ENCODE assay signal across 1 cellular context in the genomic region with DNA sequence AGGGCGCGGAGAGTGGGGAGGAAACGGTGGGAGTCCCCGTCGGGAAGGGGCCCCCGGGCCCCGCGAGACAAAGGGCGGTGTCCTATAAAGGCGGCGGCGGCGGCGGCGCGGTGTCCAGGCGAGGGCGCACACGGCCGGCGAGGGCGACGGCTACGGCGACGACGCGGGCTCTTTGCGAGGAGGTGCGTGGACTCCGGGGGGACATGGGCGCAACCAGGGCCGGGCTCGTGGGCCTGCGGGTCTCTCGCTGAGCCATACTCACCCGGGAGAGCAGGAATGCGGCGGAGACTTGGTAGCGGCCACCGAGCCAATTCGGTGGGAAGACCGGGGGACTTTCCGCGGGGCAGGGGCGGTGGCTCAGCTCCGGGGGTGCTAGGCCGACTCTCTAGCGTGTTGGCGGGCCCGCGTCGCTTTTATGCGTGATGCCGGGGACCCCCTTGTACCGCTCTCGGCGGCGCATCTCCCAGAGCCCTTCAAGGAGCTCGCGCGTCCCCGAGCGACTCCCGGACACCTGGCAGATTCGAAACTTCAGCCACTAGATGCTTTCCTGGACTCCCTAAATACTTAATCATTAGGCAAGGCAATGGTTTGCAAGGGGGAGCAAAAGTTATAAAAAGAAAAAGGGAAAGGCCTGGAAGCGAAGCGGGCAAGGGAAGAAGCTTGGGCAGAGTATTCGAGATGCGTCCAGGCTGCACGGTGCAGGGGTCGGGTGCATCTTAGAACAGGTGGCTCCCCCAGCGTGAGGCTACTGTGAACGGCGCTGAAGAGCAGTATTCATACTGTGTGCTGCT.
TF ChIP-seq lines count a peak whose summit lies in the region.

No MANE protein-coding gene starts in this region.

TF ChIP-seq in HepG2, 621 proteins besides CTCF, POLR2A, EP300 and RAD21 (continued from another document and continues in another):
- TF ChIP-seq, protein P1, sequence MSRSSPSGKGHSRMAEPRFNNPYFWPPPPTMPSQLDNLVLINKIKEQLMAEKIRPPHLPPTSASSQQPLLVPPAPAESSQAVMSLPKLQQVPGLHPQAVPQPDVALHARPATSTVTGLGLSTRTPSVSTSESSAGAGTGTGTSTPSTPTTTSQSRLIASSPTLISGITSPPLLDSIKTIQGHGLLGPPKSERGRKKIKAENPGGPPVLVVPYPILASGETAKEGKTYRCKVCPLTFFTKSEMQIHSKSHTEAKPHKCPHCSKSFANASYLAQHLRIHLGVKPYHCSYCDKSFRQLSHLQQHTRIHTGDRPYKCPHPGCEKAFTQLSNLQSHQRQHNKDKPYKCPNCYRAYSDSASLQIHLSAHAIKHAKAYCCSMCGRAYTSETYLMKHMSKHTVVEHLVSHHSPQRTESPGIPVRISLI (CRISPR knock-in tag; IDR thresholded peaks at IDR 0.05; ENCODE audit: borderline replicate concordance): no peak
- TF ChIP-seq, protein P2, sequence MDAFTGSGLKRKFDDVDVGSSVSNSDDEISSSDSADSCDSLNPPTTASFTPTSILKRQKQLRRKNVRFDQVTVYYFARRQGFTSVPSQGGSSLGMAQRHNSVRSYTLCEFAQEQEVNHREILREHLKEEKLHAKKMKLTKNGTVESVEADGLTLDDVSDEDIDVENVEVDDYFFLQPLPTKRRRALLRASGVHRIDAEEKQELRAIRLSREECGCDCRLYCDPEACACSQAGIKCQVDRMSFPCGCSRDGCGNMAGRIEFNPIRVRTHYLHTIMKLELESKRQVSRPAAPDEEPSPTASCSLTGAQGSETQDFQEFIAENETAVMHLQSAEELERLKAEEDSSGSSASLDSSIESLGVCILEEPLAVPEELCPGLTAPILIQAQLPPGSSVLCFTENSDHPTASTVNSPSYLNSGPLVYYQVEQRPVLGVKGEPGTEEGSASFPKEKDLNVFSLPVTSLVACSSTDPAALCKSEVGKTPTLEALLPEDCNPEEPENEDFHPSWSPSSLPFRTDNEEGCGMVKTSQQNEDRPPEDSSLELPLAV (CRISPR knock-in tag; conservative IDR thresholded peaks at IDR 0.05; ENCODE audit: low read depth): no peak
- TF ChIP-seq ATF3 (CRISPR knock-in tag; IDR thresholded peaks at IDR 0.05): no peak; the same call in 1 of the 2 replicates
- TF ChIP-seq FLYWCH1 (CRISPR knock-in tag; IDR thresholded peaks at IDR 0.05): 0 out of 2 replicates have a peak, but pooled peaks have one; percentile 68
- no peak for TF ChIP-seq NFKBIZ (CRISPR knock-in tag; IDR thresholded peaks at IDR 0.05)
- no peak for TF ChIP-seq CBX2 (IDR thresholded peaks at IDR 0.05; ENCODE audit: low read depth, low read length)
- TF ChIP-seq CBX2 (CRISPR knock-in tag; IDR thresholded peaks at IDR 0.05; ENCODE audit: low read depth): 0 out of 2 replicates have a peak, but pooled peaks have one; percentile 42
- peak; percentile 33; the same call in 1 of the 2 replicates for TF ChIP-seq CENPT (CRISPR knock-in tag; IDR thresholded peaks at IDR 0.05; ENCODE audit: low read depth)
- TF ChIP-seq SALL1 (CRISPR knock-in tag; IDR thresholded peaks at IDR 0.05): peak; percentile 59
- TF ChIP-seq MIER2 (CRISPR knock-in tag; IDR thresholded peaks at IDR 0.05): no peak
- TF ChIP-seq ZFP37 (CRISPR knock-in tag; IDR thresholded peaks at IDR 0.05; ENCODE audit: borderline replicate concordance): peak; percentile 47; the same call in 1 of the 2 replicates
- no peak for TF ChIP-seq ZNF850 (CRISPR knock-in tag; conservative IDR thresholded peaks at IDR 0.05)
- 0 out of 2 replicates have a peak, but pooled peaks have one; percentile 11 for TF ChIP-seq TERF1 (CRISPR knock-in tag; IDR thresholded peaks at IDR 0.05)
- 0 out of 2 replicates have a peak, but pooled peaks have one; percentile 32 for TF ChIP-seq ZNF567 (CRISPR knock-in tag; IDR thresholded peaks at IDR 0.05; ENCODE audit: borderline replicate concordance)
- no peak for TF ChIP-seq ZNF235 (CRISPR knock-in tag; IDR thresholded peaks at IDR 0.05; ENCODE audit: borderline replicate concordance)
- TF ChIP-seq ZNF773 (CRISPR knock-in tag; IDR thresholded peaks at IDR 0.05; ENCODE audit: borderline replicate concordance): no peak
- TF ChIP-seq GRHL1 (CRISPR knock-in tag; conservative IDR thresholded peaks at IDR 0.05): no peak
- TF ChIP-seq UBTF (CRISPR knock-in tag; IDR thresholded peaks at IDR 0.05): peak; percentile 52; the same call in 1 of the 2 replicates
- no peak for TF ChIP-seq HINFP (CRISPR knock-in tag; IDR thresholded peaks at IDR 0.05; ENCODE audit: low read depth)
- TF ChIP-seq RXRA (CRISPR knock-in tag; IDR thresholded peaks at IDR 0.05): peak; percentile 33; the same call in 1 of the 2 replicates
- TF ChIP-seq, protein P3, sequence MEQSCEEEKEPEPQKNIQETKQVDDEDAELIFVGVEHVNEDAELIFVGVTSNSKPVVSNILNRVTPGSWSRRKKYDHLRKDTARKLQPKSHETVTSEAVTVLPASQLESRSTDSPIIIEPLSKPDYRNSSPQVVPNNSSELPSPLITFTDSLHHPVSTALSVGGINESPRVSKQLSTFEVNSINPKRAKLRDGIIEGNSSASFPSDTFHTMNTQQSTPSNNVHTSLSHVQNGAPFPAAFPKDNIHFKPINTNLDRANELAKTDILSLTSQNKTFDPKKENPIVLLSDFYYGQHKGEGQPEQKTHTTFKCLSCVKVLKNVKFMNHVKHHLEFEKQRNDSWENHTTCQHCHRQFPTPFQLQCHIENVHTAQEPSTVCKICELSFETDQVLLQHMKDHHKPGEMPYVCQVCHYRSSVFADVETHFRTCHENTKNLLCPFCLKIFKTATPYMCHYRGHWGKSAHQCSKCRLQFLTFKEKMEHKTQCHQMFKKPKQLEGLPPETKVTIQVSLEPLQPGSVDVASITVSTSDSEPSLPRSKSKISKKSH (CRISPR knock-in tag; IDR thresholded peaks at IDR 0.05; ENCODE audit: borderline replicate concordance): no peak
- TF ChIP-seq ZNF780A (CRISPR knock-in tag; IDR thresholded peaks at IDR 0.05): no peak
- TF ChIP-seq, protein P4, sequence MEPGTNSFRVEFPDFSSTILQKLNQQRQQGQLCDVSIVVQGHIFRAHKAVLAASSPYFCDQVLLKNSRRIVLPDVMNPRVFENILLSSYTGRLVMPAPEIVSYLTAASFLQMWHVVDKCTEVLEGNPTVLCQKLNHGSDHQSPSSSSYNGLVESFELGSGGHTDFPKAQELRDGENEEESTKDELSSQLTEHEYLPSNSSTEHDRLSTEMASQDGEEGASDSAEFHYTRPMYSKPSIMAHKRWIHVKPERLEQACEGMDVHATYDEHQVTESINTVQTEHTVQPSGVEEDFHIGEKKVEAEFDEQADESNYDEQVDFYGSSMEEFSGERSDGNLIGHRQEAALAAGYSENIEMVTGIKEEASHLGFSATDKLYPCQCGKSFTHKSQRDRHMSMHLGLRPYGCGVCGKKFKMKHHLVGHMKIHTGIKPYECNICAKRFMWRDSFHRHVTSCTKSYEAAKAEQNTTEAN (CRISPR knock-in tag; conservative IDR thresholded peaks at IDR 0.05): no peak
- no peak for TF ChIP-seq KDM6A (CRISPR knock-in tag; IDR thresholded peaks at IDR 0.05; ENCODE audit: low read depth)
- no peak for TF ChIP-seq ZNF282 (IDR thresholded peaks at IDR 0.05; ENCODE audit: partially characterized antibody)
- no peak for TF ChIP-seq MAZ (IDR thresholded peaks at IDR 0.05; ENCODE audit: borderline replicate concordance, low read depth, low read length)
- TF ChIP-seq MAZ (CRISPR knock-in tag; IDR thresholded peaks at IDR 0.05; ENCODE audit: low read depth): 0 out of 2 replicates have a peak, but pooled peaks have one; percentile 27
- TF ChIP-seq SAP130 (CRISPR knock-in tag; IDR thresholded peaks at IDR 0.05; ENCODE audit: low read depth): 0 out of 2 replicates have a peak, but pooled peaks have one; percentile 21
- TF ChIP-seq, protein P5, sequence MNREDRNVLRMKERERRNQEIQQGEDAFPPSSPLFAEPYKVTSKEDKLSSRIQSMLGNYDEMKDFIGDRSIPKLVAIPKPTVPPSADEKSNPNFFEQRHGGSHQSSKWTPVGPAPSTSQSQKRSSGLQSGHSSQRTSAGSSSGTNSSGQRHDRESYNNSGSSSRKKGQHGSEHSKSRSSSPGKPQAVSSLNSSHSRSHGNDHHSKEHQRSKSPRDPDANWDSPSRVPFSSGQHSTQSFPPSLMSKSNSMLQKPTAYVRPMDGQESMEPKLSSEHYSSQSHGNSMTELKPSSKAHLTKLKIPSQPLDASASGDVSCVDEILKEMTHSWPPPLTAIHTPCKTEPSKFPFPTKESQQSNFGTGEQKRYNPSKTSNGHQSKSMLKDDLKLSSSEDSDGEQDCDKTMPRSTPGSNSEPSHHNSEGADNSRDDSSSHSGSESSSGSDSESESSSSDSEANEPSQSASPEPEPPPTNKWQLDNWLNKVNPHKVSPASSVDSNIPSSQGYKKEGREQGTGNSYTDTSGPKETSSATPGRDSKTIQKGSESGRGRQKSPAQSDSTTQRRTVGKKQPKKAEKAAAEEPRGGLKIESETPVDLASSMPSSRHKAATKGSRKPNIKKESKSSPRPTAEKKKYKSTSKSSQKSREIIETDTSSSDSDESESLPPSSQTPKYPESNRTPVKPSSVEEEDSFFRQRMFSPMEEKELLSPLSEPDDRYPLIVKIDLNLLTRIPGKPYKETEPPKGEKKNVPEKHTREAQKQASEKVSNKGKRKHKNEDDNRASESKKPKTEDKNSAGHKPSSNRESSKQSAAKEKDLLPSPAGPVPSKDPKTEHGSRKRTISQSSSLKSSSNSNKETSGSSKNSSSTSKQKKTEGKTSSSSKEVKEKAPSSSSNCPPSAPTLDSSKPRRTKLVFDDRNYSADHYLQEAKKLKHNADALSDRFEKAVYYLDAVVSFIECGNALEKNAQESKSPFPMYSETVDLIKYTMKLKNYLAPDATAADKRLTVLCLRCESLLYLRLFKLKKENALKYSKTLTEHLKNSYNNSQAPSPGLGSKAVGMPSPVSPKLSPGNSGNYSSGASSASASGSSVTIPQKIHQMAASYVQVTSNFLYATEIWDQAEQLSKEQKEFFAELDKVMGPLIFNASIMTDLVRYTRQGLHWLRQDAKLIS (CRISPR knock-in tag; IDR thresholded peaks at IDR 0.05): no peak
- TF ChIP-seq CBX1 (IDR thresholded peaks at IDR 0.05; ENCODE audit: low read depth): no peak
- no peak for TF ChIP-seq PLSCR1 (CRISPR knock-in tag; IDR thresholded peaks at IDR 0.05; ENCODE audit: borderline replicate concordance)
- TF ChIP-seq MED1 (CRISPR knock-in tag; IDR thresholded peaks at IDR 0.05): no peak
- no peak for TF ChIP-seq NONO (IDR thresholded peaks at IDR 0.05)
- no peak for TF ChIP-seq NONO (CRISPR knock-in tag; conservative IDR thresholded peaks at IDR 0.05)
- TF ChIP-seq ZNF367 (CRISPR knock-in tag; IDR thresholded peaks at IDR 0.05; ENCODE audit: borderline replicate concordance): no peak
- TF ChIP-seq SMAD1 (CRISPR knock-in tag; IDR thresholded peaks at IDR 0.05; ENCODE audit: borderline replicate concordance, low read depth): no peak
